1 cellular context compared by ENCODE assay signal in genomic region chr2:157990173-157990572, GRCh38.
TF ChIP-seq lines count a peak whose summit lies in the region.

No MANE protein-coding gene starts in this region.

TF ChIP-seq in neural cell, 6 proteins besides CTCF, POLR2A, EP300 and RAD21 (continued from another document):
- TF ChIP-seq, protein P1, sequence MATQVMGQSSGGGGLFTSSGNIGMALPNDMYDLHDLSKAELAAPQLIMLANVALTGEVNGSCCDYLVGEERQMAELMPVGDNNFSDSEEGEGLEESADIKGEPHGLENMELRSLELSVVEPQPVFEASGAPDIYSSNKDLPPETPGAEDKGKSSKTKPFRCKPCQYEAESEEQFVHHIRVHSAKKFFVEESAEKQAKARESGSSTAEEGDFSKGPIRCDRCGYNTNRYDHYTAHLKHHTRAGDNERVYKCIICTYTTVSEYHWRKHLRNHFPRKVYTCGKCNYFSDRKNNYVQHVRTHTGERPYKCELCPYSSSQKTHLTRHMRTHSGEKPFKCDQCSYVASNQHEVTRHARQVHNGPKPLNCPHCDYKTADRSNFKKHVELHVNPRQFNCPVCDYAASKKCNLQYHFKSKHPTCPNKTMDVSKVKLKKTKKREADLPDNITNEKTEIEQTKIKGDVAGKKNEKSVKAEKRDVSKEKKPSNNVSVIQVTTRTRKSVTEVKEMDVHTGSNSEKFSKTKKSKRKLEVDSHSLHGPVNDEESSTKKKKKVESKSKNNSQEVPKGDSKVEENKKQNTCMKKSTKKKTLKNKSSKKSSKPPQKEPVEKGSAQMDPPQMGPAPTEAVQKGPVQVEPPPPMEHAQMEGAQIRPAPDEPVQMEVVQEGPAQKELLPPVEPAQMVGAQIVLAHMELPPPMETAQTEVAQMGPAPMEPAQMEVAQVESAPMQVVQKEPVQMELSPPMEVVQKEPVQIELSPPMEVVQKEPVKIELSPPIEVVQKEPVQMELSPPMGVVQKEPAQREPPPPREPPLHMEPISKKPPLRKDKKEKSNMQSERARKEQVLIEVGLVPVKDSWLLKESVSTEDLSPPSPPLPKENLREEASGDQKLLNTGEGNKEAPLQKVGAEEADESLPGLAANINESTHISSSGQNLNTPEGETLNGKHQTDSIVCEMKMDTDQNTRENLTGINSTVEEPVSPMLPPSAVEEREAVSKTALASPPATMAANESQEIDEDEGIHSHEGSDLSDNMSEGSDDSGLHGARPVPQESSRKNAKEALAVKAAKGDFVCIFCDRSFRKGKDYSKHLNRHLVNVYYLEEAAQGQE (IDR thresholded peaks at IDR 0.05; ENCODE audit: borderline replicate concordance), result peak; percentile 38
- TF ChIP-seq POLR2AphosphoS5 (IDR thresholded peaks at IDR 0.05), result peak; percentile 38
